ENCODE assay signal across 8 cellular contexts in genomic region chr7:23531794-23532489, GRCh38. TPM values are rescaled to one million over a fixed set of nuclear protein-coding genes. Genes with fewer than 3 reads are reported as not detected.
A peak's percentile ranks its signal among the peaks of the same experiment; 100 is the strongest.
DNase-seq lines count a peak whose midpoint lies in the region; ATAC-seq and TF ChIP-seq lines count a peak whose summit lies in the region.

TSS of gene TRA2A (minus strand) at chr7:23531981. CDS start at chr7:23531824, 157 bp downstream.

- H3K9me3 Mint-ChIP-seq in HFFc6 = no peaks in the 10 kb centered on the region

- peaks cover 11% of the 10 kb centered on the region for H3K36me3 ChIP-seq in neuron (ENCODE audit: insufficient read depth, low read length)

- TF ChIP-seq CTCF in HFFc6 (IDR thresholded peaks at IDR 0.05) (no peak), foreskin keratinocyte (conservative IDR thresholded peaks at IDR 0.05) (peak; percentile 30)

- H3K27ac Mint-ChIP-seq in HFFc6 = peak within 1 kb of the TSS; percentile 99

- H3K27me3 ChIP-seq in foreskin keratinocyte (no peaks in the 10 kb centered on the region), neuron (ENCODE audit: insufficient read depth, low read length) (no peaks in the 10 kb centered on the region)

- H2AFZ ChIP-seq in neuron (ENCODE audit: low read depth, low read length) = peak within 1 kb of the TSS; percentile 85

- peak; percentile 93 for ATAC-seq in foreskin keratinocyte

- no peaks in the 10 kb centered on the region for H3K9me3 ChIP-seq in neuron (ENCODE audit: low read length)

- peak within 1 kb of the TSS; percentile 97 for H3K4me3 Mint-ChIP-seq in HFFc6

- DNase-seq in GM04504 (ENCODE audit: low read depth) = peak; percentile 90
- peak; percentile 90 for DNase-seq in HFFc6
- DNase-seq in NAMALWA (ENCODE audit: low spot score) = peak; percentile 99
- DNase-seq in SK-N-DZ (ENCODE audit: low spot score) = peak; percentile 94
- DNase-seq in activated naive CD4-positive, alpha-beta T cell treated with Interleukin-2 at 50 U/mL for 16 hours = peak; percentile 98
- peak; percentile 69 to 82 for DNase-seq in foreskin keratinocyte
- DNase-seq in stromal cell of bone marrow (ENCODE audit: low read depth) = peak; percentile 92

- peaks cover 32% of the 10 kb centered on the region for H3K36me3 Mint-ChIP-seq in HFFc6 (ENCODE audit: low read depth)

- H3K27ac ChIP-seq in foreskin keratinocyte = peak within 1 kb of the TSS; percentile 98

- peaks cover 2% of the 10 kb centered on the region; the same call in 1 of the 2 replicates for H3K27me3 Mint-ChIP-seq in HFFc6 (ENCODE audit: insufficient read depth)

- H3K4me1 ChIP-seq in foreskin keratinocyte (peaks cover 21% of the 10 kb centered on the region), neuron (ENCODE audit: insufficient read depth, low read length) (peaks cover 18% of the 10 kb centered on the region)

- peak within 1 kb of the TSS; percentile 77 for H3K4me3 ChIP-seq in neuron (ENCODE audit: low read length)

- H3K4me1 Mint-ChIP-seq in HFFc6 (ENCODE audit: low read depth) = peaks cover 39% of the 10 kb centered on the region

RNA-seq across cellular contexts. Expression of gene TRA2A, which starts in this region (rescaled TPM):
- total RNA-seq in HFFc6 (2021; fragmentation: NEBNext Ultra II Directional; extraction: Animal tissue kit (Norgen Biotek cat#: 25700)) = 10 to 100 TPM; 85.5 to 97.8 (median 92.5) TPM
- polyA plus RNA-seq in SK-N-DZ (2014; cell fraction: cytosol; rRNA removed) = 26.6 and 27.8 TPM in 2 replicates
- polyA plus RNA-seq in SK-N-DZ (2014; cell fraction: nucleus; rRNA removed) = 60.7 and 204 TPM in 2 replicates
- total RNA-seq in foreskin keratinocyte = 41.4 and 46.0 TPM in 2 replicates
- 31.8 and 40.2 TPM in 2 replicates for polyA plus RNA-seq in foreskin keratinocyte

Comparison
In these comparisons a context has a peak if more than half of its experiments do, and no peak if none do; other contexts are left out.
1. Peak in every context shown above with its lines: DNase-seq, ATAC-seq, H3K4me3 ChIP-seq and H3K27ac ChIP-seq.